Comparison of ENCODE assay signal across 16 cellular contexts in genomic region chr2:190353537-190353899, GRCh38. TPM values are rescaled to one million over a fixed set of nuclear protein-coding genes. Genes with fewer than 3 reads are reported as not detected.
DNase-seq lines count a peak whose midpoint lies in the region; ATAC-seq and TF ChIP-seq lines count a peak whose summit lies in the region.
"Had no signal": no experiment of that assay in that cellular context is flagged by ENCODE, and none has a peak within 500 bp of the region (broad histone marks: within the 10 kb centered on the region; RNA-seq: fewer than 3 reads in every experiment).

No MANE protein-coding gene starts in this region.

- intact Hi-C loops in breast epithelium (cut with DNase I; ENCODE audit: low total_unique reads): no loop called here
- intact Hi-C loops in MCF 10A (cut with micrococcal nuclease): no loop called here
- intact Hi-C loops in upper lobe of right lung (cut with DNase I): no loop called here

- H3K4me3 ChIP-seq in breast epithelium: no peak overlapping the region
- H3K4me3 ChIP-seq in hepatocyte: no peak overlapping the region
- H3K4me3 ChIP-seq in neutrophil (ENCODE audit: low read depth in 1 of 2, low read length in 1 of 2): no peak overlapping the region
- no peak overlapping the region for H3K4me3 ChIP-seq in upper lobe of right lung
- no peak overlapping the region for H3K4me3 ChIP-seq in endodermal cell (ENCODE audit: low read length)
- H3K4me3 ChIP-seq: testis had no signal

- POLR2A ChIA-PET in MCF 10A (lab: Yijun Ruan, JAX): interaction anchor here (0.9 to 4.2 kb wide), 4 partner anchors 9 to 114 kb away, joined by 3 to 54 read pairs (median 4); partner anchors contain the start of gene INPP1

- H3K4me2 ChIP-seq in hepatocyte: no peak overlapping the region

- H3K4me1 ChIP-seq in breast epithelium: peaks cover 0 to 13% of the 10 kb centered on the region in 2 donors
- peaks cover 5% of the 10 kb centered on the region for H3K4me1 ChIP-seq in hepatocyte (ENCODE audit: insufficient read depth)
- peaks cover 27 to 52% of the 10 kb centered on the region in 2 experiments for H3K4me1 ChIP-seq in neutrophil (ENCODE audit: control insufficient read depth in 1 of 2, insufficient read depth in 1 of 2, low read depth in 1 of 2, low read length in 1 of 2)
- H3K4me1 ChIP-seq in upper lobe of right lung: peaks cover 20% of the 10 kb centered on the region
- peaks cover 7% of the 10 kb centered on the region for H3K4me1 ChIP-seq in endodermal cell (ENCODE audit: control insufficient read depth, insufficient read depth, low read length)
- H3K4me1 ChIP-seq: testis had no signal

- H3K27ac Mint-ChIP-seq in MCF 10A (ENCODE audit: low read depth, unreplicated experiment) (no peak overlapping the region), endodermal cell (no peak overlapping the region)
- H3K27ac Mint-ChIP-seq: activated naive CD4-positive, alpha-beta T cell treated with anti-CD3 and anti-CD28 coated beads, Interleukin-2, amount 10 ng/mL, durations not matched to agents 7 days and 5 days had no signal

- no peaks in the 10 kb centered on the region for H3K9me3 ChIP-seq in breast epithelium
- H3K9me3 ChIP-seq in hepatocyte (ENCODE audit: low read depth): no peaks in the 10 kb centered on the region
- no peaks in the 10 kb centered on the region for H3K9me3 ChIP-seq in neutrophil
- H3K9me3 ChIP-seq in upper lobe of right lung: no peaks in the 10 kb centered on the region
- no peaks in the 10 kb centered on the region for H3K9me3 ChIP-seq in endodermal cell (ENCODE audit: control insufficient read depth, low read length)
- H3K9me3 ChIP-seq: BE2C, testis had no signal

- CTCF ChIA-PET in MCF 10A (lab: Yijun Ruan, JAX): interaction anchor here (0.8 to 5.2 kb wide), 4 partner anchors 9 to 265 kb away, joined by 3 to 34 read pairs (median 6); partner anchors contain the start of gene INPP1

- ATAC-seq in upper lobe of right lung: no peak

- H3K27ac ChIP-seq in breast epithelium (peak overlapping the region; percentile 78 to 79), hepatocyte (peak overlapping the region; percentile 63), neutrophil (peak overlapping the region; percentile 76), upper lobe of right lung (peak overlapping the region; percentile 40), endodermal cell (ENCODE audit: low read depth, low read length) (no peak overlapping the region)
- H3K27ac ChIP-seq: 22Rv1 had no signal

- H3K9me2 ChIP-seq in hepatocyte (replicated peaks; ENCODE audit: insufficient read depth): no peaks in the 10 kb centered on the region

- no peaks in the 10 kb centered on the region for H3K36me3 ChIP-seq in breast epithelium
- no peaks in the 10 kb centered on the region for H3K36me3 ChIP-seq in hepatocyte (replicated peaks; ENCODE audit: insufficient read depth, low read depth)
- peaks cover 5% of the 10 kb centered on the region for H3K36me3 ChIP-seq in neutrophil
- no peaks in the 10 kb centered on the region for H3K36me3 ChIP-seq in upper lobe of right lung
- H3K36me3 ChIP-seq in endodermal cell (ENCODE audit: control insufficient read depth, insufficient read depth, low read length): no peaks in the 10 kb centered on the region
- H3K36me3 ChIP-seq: BE2C had no signal

- H3K4me3 Mint-ChIP-seq in MCF 10A (ENCODE audit: unreplicated experiment): no peak overlapping the region
- H3K4me3 Mint-ChIP-seq in endodermal cell: no peak overlapping the region
- H3K4me3 Mint-ChIP-seq: activated naive CD4-positive, alpha-beta T cell treated with anti-CD3 and anti-CD28 coated beads, Interleukin-2, amount 10 ng/mL, durations not matched to agents 7 days and 5 days had no signal

- H3K27me3 ChIP-seq in breast epithelium: no peaks in the 10 kb centered on the region
- no peaks in the 10 kb centered on the region for H3K27me3 ChIP-seq in hepatocyte
- H3K27me3 ChIP-seq in neutrophil: no peaks in the 10 kb centered on the region
- H3K27me3 ChIP-seq in upper lobe of right lung: no peaks in the 10 kb centered on the region
- no peaks in the 10 kb centered on the region for H3K27me3 ChIP-seq in endodermal cell (ENCODE audit: control insufficient read depth, insufficient read depth, low read length, poor library complexity, severe bottlenecking)
- H3K27me3 ChIP-seq: BE2C, testis had no signal

- H3K4me1 Mint-ChIP-seq in MCF 10A (ENCODE audit: insufficient read depth, unreplicated experiment): peaks cover 14% of the 10 kb centered on the region
- peaks cover 20% of the 10 kb centered on the region for H3K4me1 Mint-ChIP-seq in endodermal cell
- H3K4me1 Mint-ChIP-seq: activated naive CD4-positive, alpha-beta T cell treated with anti-CD3 and anti-CD28 coated beads, Interleukin-2, amount 10 ng/mL, durations not matched to agents 7 days and 5 days had no signal

- no peak overlapping the region for H3K9ac ChIP-seq in endodermal cell (ENCODE audit: extremely low read depth, low read length, poor library complexity, severe bottlenecking)

- H3K9me3 Mint-ChIP-seq in MCF 10A (ENCODE audit: unreplicated experiment) (no peaks in the 10 kb centered on the region), endodermal cell (no peaks in the 10 kb centered on the region)
- H3K9me3 Mint-ChIP-seq: activated naive CD4-positive, alpha-beta T cell treated with anti-CD3 and anti-CD28 coated beads, Interleukin-2, amount 10 ng/mL, durations not matched to agents 7 days and 5 days had no signal

- H3K27me3 Mint-ChIP-seq in MCF 10A (ENCODE audit: insufficient read depth, unreplicated experiment) (no peaks in the 10 kb centered on the region), endodermal cell (ENCODE audit: insufficient read depth) (no peaks in the 10 kb centered on the region)
- H3K27me3 Mint-ChIP-seq: activated naive CD4-positive, alpha-beta T cell treated with anti-CD3 and anti-CD28 coated beads, Interleukin-2, amount 10 ng/mL, durations not matched to agents 7 days and 5 days had no signal

- peaks cover 17% of the 10 kb centered on the region for H3K79me2 ChIP-seq in hepatocyte

- TF ChIP-seq CTCF in breast epithelium (IDR thresholded peaks at IDR 0.05) (no peak), MCF 10A (IDR thresholded peaks at IDR 0.05; ENCODE audit: unreplicated experiment) (no peak), hepatocyte (IDR thresholded peaks at IDR 0.05; ENCODE audit: poor library complexity) (no peak), neutrophil (IDR thresholded peaks at IDR 0.05) (no peak), upper lobe of right lung (IDR thresholded peaks at IDR 0.05) (no peak), endodermal cell (conservative IDR thresholded peaks at IDR 0.05) (no peak)

- H4K20me1 ChIP-seq in hepatocyte (ENCODE audit: insufficient read depth, poor library complexity, severe bottlenecking): no peaks in the 10 kb centered on the region

- no TSS peak for BruUV-seq in MCF 10A (replicated peaks; lab: Mats Ljungman, UMichigan)

- no peak for DNase-seq in breast epithelium (ENCODE audit: low spot score in 2 of 2)
- DNase-seq in MCF 10A (ENCODE audit: unreplicated experiment): no peak
- no peak for DNase-seq in hepatocyte (ENCODE audit: low spot score)
- no peak for DNase-seq in upper lobe of right lung
- no peak for DNase-seq in endodermal cell
- DNase-seq in SHP77 (lab: John Stamatoyannopoulos, UW): no peak
- DNase-seq in T1000 (lab: John Stamatoyannopoulos, UW): no peak
- DNase-seq: activated naive CD4-positive, alpha-beta T cell treated with anti-CD3 and anti-CD28 coated beads, Interleukin-2, amount 10 ng/mL, durations not matched to agents 7 days and 5 days; GDM1; mesendoderm; NCI-H526 treated with DMSO at 0.1 percent for 48 hours; stimulated activated CD4-positive, alpha-beta T cell treated with anti-CD3 and anti-CD28 coated beads, Interleukin-4, amount 100 ng/mL, for 4 hours; testis had no signal

- H2AFZ ChIP-seq in hepatocyte: no peak overlapping the region

- H3K36me3 Mint-ChIP-seq in MCF 10A (ENCODE audit: insufficient read depth, unreplicated experiment) (peaks cover 4% of the 10 kb centered on the region), endodermal cell (ENCODE audit: low read depth) (no peaks in the 10 kb centered on the region)
- H3K36me3 Mint-ChIP-seq: activated naive CD4-positive, alpha-beta T cell treated with anti-CD3 and anti-CD28 coated beads, Interleukin-2, amount 10 ng/mL, durations not matched to agents 7 days and 5 days had no signal

- no peak for TF ChIP-seq POLR2A in breast epithelium (IDR thresholded peaks at IDR 0.05)

RNA-seq across cellular contexts. Expression of gene INPP1, which starts 10.1 kb away (rescaled TPM):
- total RNA-seq in breast epithelium: 10 to 100 TPM in 2 of 3 donors, 1 to 10 TPM in 1; 7.4 to 24.3 (median 15.5) TPM
- 24.8 and 29.2 TPM in 2 replicates for total RNA-seq in MCF 10A (2022)
- total RNA-seq in hepatocyte: 11.1 and 13.0 TPM in 2 replicates
- polyA plus RNA-seq in hepatocyte: 16.1 and 18.6 TPM in 2 replicates
- 38.1 TPM for total RNA-seq in upper lobe of right lung
- total RNA-seq in endodermal cell: 1 to 10 TPM; 1.7 to 3.5 TPM
- 5.5 TPM for polyA plus RNA-seq in endodermal cell (2013, experiment 1 of 2)
- polyA plus RNA-seq in endodermal cell (2013, experiment 2 of 2): 5.1 TPM

RNA-seq across cellular contexts. Expression of gene HIBCH, which starts 33.9 kb away (rescaled TPM):
- 10 to 100 TPM; 22.2 to 31.8 (median 22.9) TPM for total RNA-seq in breast epithelium
- total RNA-seq in MCF 10A (2022): 14.7 and 16.2 TPM in 2 replicates
- total RNA-seq in hepatocyte: 30.9 and 34.6 TPM in 2 replicates
- polyA plus RNA-seq in hepatocyte: 55.9 and 57.0 TPM in 2 replicates
- total RNA-seq in upper lobe of right lung: 23.3 TPM
- total RNA-seq in endodermal cell: 10 to 100 TPM; 30.8 to 46.7 TPM
- polyA plus RNA-seq in endodermal cell (2013, experiment 1 of 2): 32.6 TPM
- polyA plus RNA-seq in endodermal cell (2013, experiment 2 of 2): 33.6 TPM

RNA-seq across cellular contexts. Expression of gene MFSD6, which starts 54.6 kb away (rescaled TPM):
- total RNA-seq in breast epithelium: 100 to 1,000 TPM in 1 of 3 donors, 10 to 100 TPM in 2; 52.0 to 180 (median 92.4) TPM
- 19.7 and 29.0 TPM in 2 replicates for total RNA-seq in MCF 10A (2022)
- 15.9 and 17.9 TPM in 2 replicates for total RNA-seq in hepatocyte
- polyA plus RNA-seq in hepatocyte: 5.2 and 9.7 TPM in 2 replicates
- 55.8 TPM for total RNA-seq in upper lobe of right lung
- total RNA-seq in endodermal cell: 1 to 10 TPM; 1.2 to 3.2 TPM
- 0.82 TPM for polyA plus RNA-seq in endodermal cell (2013, experiment 1 of 2)
- polyA plus RNA-seq in endodermal cell (2013, experiment 2 of 2): 0.70 TPM
